In the genomic region with DNA sequence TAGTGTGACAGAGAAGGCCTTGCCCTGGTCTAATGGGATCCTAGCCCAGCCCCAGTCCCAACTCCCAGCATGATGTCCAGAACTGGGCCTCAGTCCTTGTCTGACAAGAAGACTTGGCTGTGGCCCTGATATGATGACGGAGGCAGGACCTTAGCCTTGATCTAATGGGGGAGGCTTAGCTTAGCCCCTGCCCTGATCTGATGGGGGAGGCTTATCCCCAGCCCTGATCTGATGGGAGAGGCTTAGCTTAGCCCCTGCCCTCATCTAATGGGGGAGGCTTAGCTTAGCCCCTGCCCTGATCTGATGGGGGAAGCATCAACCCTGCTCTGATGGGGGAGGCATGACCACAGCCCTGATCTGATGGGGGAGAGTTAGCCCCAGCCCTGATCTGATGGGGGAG, we compare ENCODE assay signal across 17 cellular contexts.
"Had no signal": no experiment of that assay in that cellular context is flagged by ENCODE, and none has a peak within 500 bp of the region (broad histone marks: within the 10 kb centered on the region; RNA-seq: fewer than 3 reads in every experiment).

No MANE protein-coding gene starts in this region.

- H3K27me3 ChIP-seq: brain microvascular endothelial cell, foreskin keratinocyte, transverse colon had no signal

- H3K27ac Mint-ChIP-seq: activated CD4-positive, alpha-beta memory T cell treated with anti-CD3 and anti-CD28 coated beads, Interleukin-2, amount 10 ng/mL, durations not matched to agents 7 days and 5 days; activated T-cell treated with anti-CD3 and anti-CD28 coated beads, Interleukin-2, amount 50 U/mL, for 24 hours; dendritic cell treated with granulocyte-macrophage colony-stimulating factor and Interleukin-4, amounts not matched to agents 40 ng/mL and 50 ng/mL, for 4 days; T-helper 1 cell treated with Interleukin-12 subunit alpha and Interleukin-12 subunit beta and Interleukin-4 antibody, amounts not matched to agents 30 μg/mL and 1 μg/mL, for 36 hours had no signal

- H3K9me3 Mint-ChIP-seq: activated CD4-positive, alpha-beta memory T cell treated with anti-CD3 and anti-CD28 coated beads, Interleukin-2, amount 10 ng/mL, durations not matched to agents 7 days and 5 days; activated T-cell treated with anti-CD3 and anti-CD28 coated beads, Interleukin-2, amount 50 U/mL, for 24 hours; dendritic cell treated with granulocyte-macrophage colony-stimulating factor and Interleukin-4, amounts not matched to agents 40 ng/mL and 50 ng/mL, for 4 days; T-helper 1 cell treated with Interleukin-12 subunit alpha and Interleukin-12 subunit beta and Interleukin-4 antibody, amounts not matched to agents 30 μg/mL and 1 μg/mL, for 36 hours had no signal

- H3K4me3 ChIP-seq: transverse colon had no signal

- H3K27me3 Mint-ChIP-seq: activated CD4-positive, alpha-beta memory T cell treated with anti-CD3 and anti-CD28 coated beads, Interleukin-2, amount 10 ng/mL, durations not matched to agents 7 days and 5 days; activated T-cell treated with anti-CD3 and anti-CD28 coated beads, Interleukin-2, amount 50 U/mL, for 24 hours had no signal

- H3K36me3 ChIP-seq: brain microvascular endothelial cell, transverse colon had no signal

- H3K27ac ChIP-seq: brain microvascular endothelial cell, foreskin keratinocyte, transverse colon, WERI-Rb-1 had no signal

- H3K4me3 Mint-ChIP-seq: activated CD4-positive, alpha-beta memory T cell treated with anti-CD3 and anti-CD28 coated beads, Interleukin-2, amount 10 ng/mL, durations not matched to agents 7 days and 5 days; activated T-cell treated with anti-CD3 and anti-CD28 coated beads, Interleukin-2, amount 50 U/mL, for 24 hours; dendritic cell treated with granulocyte-macrophage colony-stimulating factor and Interleukin-4, amounts not matched to agents 40 ng/mL and 50 ng/mL, for 4 days; T-helper 1 cell treated with Interleukin-12 subunit alpha and Interleukin-12 subunit beta and Interleukin-4 antibody, amounts not matched to agents 30 μg/mL and 1 μg/mL, for 36 hours had no signal

- DNase-seq: activated CD4-positive, alpha-beta memory T cell treated with anti-CD3 and anti-CD28 coated beads, Interleukin-2, amount 10 ng/mL, durations not matched to agents 7 days and 5 days; activated CD4-positive, alpha-beta T cell treated with anti-CD3 and anti-CD28 coated beads for 4 hours; activated gamma-delta T cell; activated T-cell treated with anti-CD3 and anti-CD28 coated beads, Interleukin-2, amount 50 U/mL, for 24 hours; anterior cingulate cortex; brain microvascular endothelial cell; cerebellar nuclear complex; effector memory CD4-positive, alpha-beta T cell; foreskin keratinocyte; midbrain; stimulated activated CD4-positive, alpha-beta T cell treated with anti-CD3 and anti-CD28 coated beads, Interleukin-4, amount 100 ng/mL, for 1 hour; stimulated activated CD8-positive, alpha-beta memory T cell treated with anti-CD3 and anti-CD28 coated beads, Interleukin-4, amount 100 ng/mL, for 48 hours; stimulated activated naive CD8-positive, alpha-beta T cell treated with anti-CD3 and anti-CD28 coated beads, Interleukin-15, Interleukin-2, amounts not matched to agents 100 U/mL and 50 U/mL, for 24 hours; transverse colon; WERI-Rb-1 had no signal

- H3K4me1 ChIP-seq: foreskin keratinocyte had no signal

- H3K9me3 ChIP-seq: transverse colon had no signal
